1 cellular context compared by ENCODE assay signal in genomic region chr11:71996946-71997345, GRCh38.
TF ChIP-seq lines count a peak whose summit lies in the region.

No MANE protein-coding gene starts in this region.

TF ChIP-seq in endothelial cell of umbilical vein, 7 proteins besides CTCF, POLR2A, EP300 and RAD21 (continued from another document):
- TF ChIP-seq FOS (IDR thresholded peaks at IDR 0.05; ENCODE audit: borderline replicate concordance, insufficient read depth, low read length) (no peak), JUN (IDR thresholded peaks at IDR 0.05; ENCODE audit: borderline replicate concordance, insufficient read depth, insufficient read length, low read depth) (no peak), MAX (IDR thresholded peaks at IDR 0.05; ENCODE audit: insufficient read depth, insufficient read length) (no peak), EZH2 (IDR thresholded peaks at IDR 0.05; ENCODE audit: borderline replicate concordance, low read depth, low read length, severe bottlenecking) (no peak), GATA2 (IDR thresholded peaks at IDR 0.05; ENCODE audit: insufficient read depth, insufficient read length, low read depth, low read length) (no peak)
